In the genomic region with DNA sequence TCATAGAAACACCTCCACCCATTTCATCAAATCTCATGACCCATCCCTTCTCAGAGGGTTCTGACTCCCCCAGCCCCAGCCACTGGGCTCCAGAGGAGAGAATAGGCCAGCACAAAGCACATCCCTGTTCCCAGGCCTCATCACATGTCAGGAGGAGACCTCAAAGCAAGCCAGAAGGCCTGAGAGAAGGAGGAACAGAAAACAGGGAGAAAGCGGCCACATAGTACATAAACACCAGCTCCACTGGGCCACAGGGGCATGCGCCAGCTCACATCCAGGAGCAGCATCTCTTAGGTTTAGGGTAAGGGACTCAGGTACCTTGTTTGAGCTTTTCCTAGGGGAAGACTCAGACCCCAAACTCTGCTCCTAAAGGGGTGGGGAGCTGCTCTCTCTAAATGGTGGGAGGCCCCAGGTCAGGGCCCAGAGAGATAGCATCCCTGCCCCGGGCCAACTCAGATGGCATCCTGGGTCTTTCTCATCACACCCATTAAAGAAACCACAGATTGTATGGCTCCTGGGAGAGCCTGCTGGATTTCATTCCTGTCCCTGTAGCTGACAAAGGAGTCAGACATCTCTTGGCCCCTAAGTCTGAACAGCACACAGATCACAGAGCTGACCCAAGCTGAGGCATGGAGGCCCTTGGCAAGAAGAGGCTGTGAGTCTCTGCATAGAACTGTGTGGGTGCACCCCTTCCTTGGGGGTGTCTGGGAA, we compare ENCODE assay signal across 11 cellular contexts. TPM values are rescaled to one million over a fixed set of nuclear protein-coding genes. Genes with fewer than 3 reads are reported as not detected.
DNase-seq lines count a peak whose midpoint lies in the region; ATAC-seq and TF ChIP-seq lines count a peak whose summit lies in the region.
"Had no signal": no experiment of that assay in that cellular context is flagged by ENCODE, and none has a peak within 500 bp of the region (broad histone marks: within the 10 kb centered on the region; RNA-seq: fewer than 3 reads in every experiment).

No MANE protein-coding gene starts in this region.

- no peak overlapping the region for H4K91ac ChIP-seq in neuronal stem cell (ENCODE audit: low read depth, low read length, poor library complexity)

- no peak overlapping the region for H2AFZ ChIP-seq in neuronal stem cell (ENCODE audit: low read length)

- no peak overlapping the region for H3K4ac ChIP-seq in neuronal stem cell (ENCODE audit: low read length)

- peak overlapping the region; percentile 92 to 100 (median 98) for H3K4me2 ChIP-seq in BLaER1 treated with 17β-estradiol and CSF1 and Interleukin-3, amounts not matched to agents 10 nM and 100 nM
- H3K4me2 ChIP-seq in neuronal stem cell (ENCODE audit: insufficient read depth, low read length, poor library complexity, severe bottlenecking): peak overlapping the region; percentile 19

- DNase-seq in GM13977 (ENCODE audit: low spot score) (peak; percentile 15), cerebellar cortex (ENCODE audit: low spot score) (peak; percentile 17), neuronal stem cell (ENCODE audit: low spot score) (no peak), COLO829 (ENCODE audit: low spot score) (no peak), AG08396 (ENCODE audit: low spot score) (no peak)
- DNase-seq: activated CD4-positive, alpha-beta T cell treated with anti-CD3 and anti-CD28 coated beads for 1 hour; activated naive CD4-positive, alpha-beta T cell treated with anti-CD3 and anti-CD28 coated beads, Interleukin-2, amount 10 ng/mL, durations not matched to agents 7 days and 5 days; testis had no signal

- no peaks in the 10 kb centered on the region for H3K9me3 ChIP-seq in BLaER1 treated with 17β-estradiol and CSF1 and Interleukin-3, amounts not matched to agents 10 nM and 100 nM (replicated peaks in 1 of 11)
- H3K9me3 ChIP-seq in neuronal stem cell (replicated peaks in 1 of 2; ENCODE audit: control insufficient read depth in 2 of 2, insufficient read depth in 1 of 2, low read depth in 1 of 2, low read length in 2 of 2): peaks cover 3 to 9% of the 10 kb centered on the region in 2 donors
- H3K9me3 ChIP-seq: testis had no signal

- H3K27me3 ChIP-seq in BLaER1 treated with 17β-estradiol and CSF1 and Interleukin-3, amounts not matched to agents 10 nM and 100 nM: no peaks in the 10 kb centered on the region
- peaks cover 0 to 7% (median 0%) of the 10 kb centered on the region in 3 experiments for H3K27me3 ChIP-seq in neuronal stem cell (ENCODE audit: control insufficient read depth in 3 of 3, insufficient read depth in 3 of 3, low read depth in 1 of 3, low read length in 3 of 3)
- H3K27me3 ChIP-seq: testis had no signal

- H2BK12ac ChIP-seq in neuronal stem cell (ENCODE audit: low read length): no peak overlapping the region

- no CpG with 5 or more reads among the region's 3 CpGs for WGBS in neuronal stem cell (ENCODE audit: extremely low coverage in 2 of 2, insufficient read length in 2 of 2, insufficient replicate concordance in 1 of 2), 2 donors

- H2BK15ac ChIP-seq in neuronal stem cell (ENCODE audit: low read length): no peak overlapping the region

- H3K9ac ChIP-seq in BLaER1 treated with 17β-estradiol and CSF1 and Interleukin-3, amounts not matched to agents 10 nM and 100 nM: peak overlapping the region in 9 of 11 experiments; percentile 6 to 93 (median 79); a peak in 10 of 22 replicates
- H3K9ac ChIP-seq in neuronal stem cell (ENCODE audit: low read depth, low read length, poor library complexity): no peak overlapping the region

- H2BK5ac ChIP-seq in neuronal stem cell (ENCODE audit: low read length): no peak overlapping the region

- H2AK5ac ChIP-seq in neuronal stem cell (ENCODE audit: low read depth, low read length): peak overlapping the region; percentile 2

- H3K36me3 ChIP-seq in BLaER1 treated with 17β-estradiol and CSF1 and Interleukin-3, amounts not matched to agents 10 nM and 100 nM: peaks cover 0 to 11% (median 0%) of the 10 kb centered on the region in 11 experiments; a peak in 3 of 22 replicates
- peaks cover 2 to 44% of the 10 kb centered on the region in 2 donors for H3K36me3 ChIP-seq in neuronal stem cell (replicated peaks in 1 of 2; ENCODE audit: control insufficient read depth in 2 of 2, insufficient read depth in 2 of 2, low read length in 2 of 2)

- in situ Hi-C loops in GM13977 (cut with MboI; ENCODE audit: low pct_unique_long_range_greater_than_20kb, low sequenced_read_pairs, unreplicated experiment): no loop called here

- H3K4me3 ChIP-seq in BLaER1 treated with 17β-estradiol and CSF1 and Interleukin-3, amounts not matched to agents 10 nM and 100 nM: peak overlapping the region in 4 of 10 experiments; percentile 32 to 89 (median 86); a peak in 1 of 20 replicates
- H3K4me3 ChIP-seq in neuronal stem cell (ENCODE audit: low read length in 2 of 2): no peak overlapping the region
- H3K4me3 ChIP-seq: testis had no signal

- H3K18ac ChIP-seq in neuronal stem cell (ENCODE audit: low read length): peak overlapping the region; percentile 1

- peaks cover 23% of the 10 kb centered on the region for H3K79me1 ChIP-seq in neuronal stem cell (ENCODE audit: low read depth, low read length)

- H3K14ac ChIP-seq in neuronal stem cell (ENCODE audit: low read length): no peak overlapping the region

- no peak for ATAC-seq in GM21390 (IDR thresholded peaks at IDR 0.05; ENCODE audit: unreplicated experiment)
- ATAC-seq in HG02840 (IDR thresholded peaks at IDR 0.05; ENCODE audit: low FRiP score, unreplicated experiment): no peak

- H3K4me1 ChIP-seq in BLaER1 treated with 17β-estradiol and CSF1 and Interleukin-3, amounts not matched to agents 10 nM and 100 nM: peaks cover 70 to 83% (median 75%) of the 10 kb centered on the region in 10 experiments
- H3K4me1 ChIP-seq in neuronal stem cell (ENCODE audit: control insufficient read depth in 2 of 2, insufficient read depth in 1 of 2, low read depth in 1 of 2, low read length in 2 of 2): peaks cover 11 to 38% of the 10 kb centered on the region in 2 donors
- H3K4me1 ChIP-seq: testis had no signal

- no peak overlapping the region for H2BK120ac ChIP-seq in neuronal stem cell (ENCODE audit: low read depth, low read length)

- TF ChIP-seq CTCF in GM13977 (IDR thresholded peaks at IDR 0.05; ENCODE audit: extremely low read depth, insufficient read depth, missing control alignments): no peak

- peaks cover 0 to 68% (median 25%) of the 10 kb centered on the region in 11 experiments; a peak in 17 of 22 replicates for H4K20me1 ChIP-seq in BLaER1 treated with 17β-estradiol and CSF1 and Interleukin-3, amounts not matched to agents 10 nM and 100 nM

- peak overlapping the region in 4 of 11 experiments; percentile 17 to 39 (median 28); a peak in 6 of 22 replicates for H3K27ac ChIP-seq in BLaER1 treated with 17β-estradiol and CSF1 and Interleukin-3, amounts not matched to agents 10 nM and 100 nM
- no peak overlapping the region for H3K27ac ChIP-seq in neuronal stem cell (replicated peaks; ENCODE audit: low read length)

- peak overlapping the region; percentile 48 for H3K23ac ChIP-seq in neuronal stem cell (ENCODE audit: low read depth, low read length, poor library complexity)

- H4K8ac ChIP-seq in neuronal stem cell (ENCODE audit: low read depth, low read length): no peak overlapping the region

RNA-seq across cellular contexts. Expression of a gene that starts 2.5 kb away (rescaled TPM):
- 31.0 TPM for polyA plus RNA-seq in neuronal stem cell (2013, experiment 1 of 2)
- polyA plus RNA-seq in neuronal stem cell (2013, experiment 2 of 2): 29.9 TPM

RNA-seq across cellular contexts. Expression of a gene that starts 55.4 kb away (rescaled TPM):
- polyA plus RNA-seq in neuronal stem cell (2013, experiment 1 of 2): 0.06 TPM
- polyA plus RNA-seq in neuronal stem cell (2013, experiment 2 of 2): 0.03 TPM

RNA-seq across cellular contexts. Expression of a gene that starts 55.5 kb away (rescaled TPM):
- polyA plus RNA-seq in neuronal stem cell (2013, experiment 1 of 2): 0.04 TPM
- polyA plus RNA-seq in neuronal stem cell (2013, experiment 2 of 2): not detected

Comparison
In these comparisons a context has a peak if more than half of its experiments do, and no peak if none do; other contexts are left out.
1. DNase-seq: peak in GM13977 (single experiment) and cerebellar cortex (single experiment); none in neuronal stem cell (single experiment), COLO829 (single experiment) and AG08396 (single experiment).